ENCODE assay signal across 1 cellular context in the genomic region with DNA sequence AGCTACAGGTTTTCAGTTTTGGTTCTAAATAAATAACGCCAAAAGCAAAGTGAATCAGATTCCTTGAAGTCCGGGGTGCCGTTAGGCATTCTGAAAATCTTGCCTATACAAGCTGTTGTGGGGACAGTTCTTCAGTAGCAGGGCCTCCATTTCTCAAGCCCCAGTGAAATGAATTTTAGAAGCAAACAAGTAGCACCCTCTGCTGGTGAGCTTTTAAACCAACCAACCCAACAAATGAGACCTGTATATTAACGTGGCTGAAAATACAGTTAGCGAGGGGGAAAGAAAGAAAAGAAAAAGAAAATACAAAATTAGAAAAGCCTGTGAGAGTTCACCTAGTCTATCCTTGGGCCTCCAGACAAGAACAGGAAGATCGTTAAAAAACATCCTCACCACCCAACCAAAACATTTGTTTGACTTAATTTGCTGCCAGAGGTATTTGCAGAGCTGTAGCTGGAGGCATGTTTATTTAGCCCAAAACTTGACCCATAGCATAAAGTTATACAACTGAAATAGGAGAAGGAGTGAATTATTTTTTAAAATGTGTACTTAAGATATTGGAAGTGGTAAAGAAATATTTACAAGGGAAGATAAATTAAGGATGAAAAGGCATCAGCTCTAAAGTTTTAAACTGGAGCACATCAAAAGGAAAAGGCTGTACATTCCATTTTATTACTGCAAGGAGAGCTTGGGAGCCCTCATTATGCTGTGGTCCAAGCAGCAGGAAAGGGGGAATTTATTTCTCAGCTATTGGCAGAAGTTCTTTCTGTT.
TF ChIP-seq lines count a peak whose summit lies in the region.

No MANE protein-coding gene starts in this region.

TF ChIP-seq in GM23338, 12 proteins besides CTCF, POLR2A, EP300 and RAD21 (continued from another document):
- TF ChIP-seq POLR2AphosphoS5 (IDR thresholded peaks at IDR 0.05; ENCODE audit: low read depth): no peak
- TF ChIP-seq, protein P1, sequence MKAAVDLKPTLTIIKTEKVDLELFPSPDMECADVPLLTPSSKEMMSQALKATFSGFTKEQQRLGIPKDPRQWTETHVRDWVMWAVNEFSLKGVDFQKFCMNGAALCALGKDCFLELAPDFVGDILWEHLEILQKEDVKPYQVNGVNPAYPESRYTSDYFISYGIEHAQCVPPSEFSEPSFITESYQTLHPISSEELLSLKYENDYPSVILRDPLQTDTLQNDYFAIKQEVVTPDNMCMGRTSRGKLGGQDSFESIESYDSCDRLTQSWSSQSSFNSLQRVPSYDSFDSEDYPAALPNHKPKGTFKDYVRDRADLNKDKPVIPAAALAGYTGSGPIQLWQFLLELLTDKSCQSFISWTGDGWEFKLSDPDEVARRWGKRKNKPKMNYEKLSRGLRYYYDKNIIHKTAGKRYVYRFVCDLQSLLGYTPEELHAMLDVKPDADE (IDR thresholded peaks at IDR 0.05): no peak
TF ChIP-seq in GM23338: peak in this region for 0.
